ENCODE assay signal across 8 cellular contexts in the genomic region with DNA sequence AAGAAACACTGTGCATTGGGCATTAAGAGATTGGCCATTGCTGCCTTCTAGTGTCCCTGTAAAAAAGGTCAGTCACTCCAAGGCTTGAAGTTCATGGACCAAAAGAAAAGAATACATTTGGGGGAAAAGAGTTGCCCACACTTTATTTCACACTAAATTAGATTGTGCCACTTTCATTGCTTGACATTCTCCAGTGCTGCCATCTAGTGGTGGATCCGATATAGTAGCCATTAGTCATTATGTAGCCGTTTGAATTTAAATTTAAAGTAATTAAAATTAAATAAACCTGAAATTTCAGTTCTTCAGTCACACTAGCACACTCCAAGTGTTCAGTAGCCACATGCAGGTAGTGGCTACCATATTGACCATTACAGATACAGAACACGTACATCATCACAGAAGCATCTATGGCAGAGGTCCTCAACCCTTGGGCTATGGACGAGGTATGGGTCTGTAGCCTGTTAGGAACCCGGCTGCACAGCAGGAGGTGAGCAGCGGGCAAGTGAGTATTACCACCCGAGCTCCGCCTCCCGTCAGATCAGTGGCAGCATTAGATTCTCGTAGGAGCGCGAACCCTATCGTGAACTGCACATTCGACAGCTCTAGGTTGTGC. TPM values are rescaled to one million over a fixed set of nuclear protein-coding genes. Genes with fewer than 3 reads are reported as not detected.
DNase-seq lines count a peak whose midpoint lies in the region; ATAC-seq and TF ChIP-seq lines count a peak whose summit lies in the region.

No MANE protein-coding gene starts in this region.

- ATAC-seq in GM19351 (IDR thresholded peaks at IDR 0.05; ENCODE audit: unreplicated experiment) (no peak), HG02571 (IDR thresholded peaks at IDR 0.05; ENCODE audit: unreplicated experiment) (no peak)

- TF ChIP-seq CTCF in GM10266 (IDR thresholded peaks at IDR 0.05; ENCODE audit: control insufficient read depth, insufficient read depth, low read depth, missing control alignments) (peak; percentile 74), choroid plexus epithelial cell (conservative IDR thresholded peaks at IDR 0.05; ENCODE audit: low read depth, low read length) (peak; percentile 65)

- H3K4me3 ChIP-seq in choroid plexus epithelial cell (ENCODE audit: low read depth, low read length): no peak overlapping the region

- DNase-seq in AG20443 (ENCODE audit: low spot score) (peak; percentile 60), GM10266 (ENCODE audit: extremely low spot score) (peak; percentile 45), OCI-M1 (lab: John Stamatoyannopoulos, UW) (peak; percentile 57), choroid plexus epithelial cell (ENCODE audit: low read depth) (peak; percentile 68), myocyte (ENCODE audit: low read depth) (peak; percentile 58), mesenteric fat pad (ENCODE audit: low spot score) (no peak)

RNA-seq across cellular contexts. Expression of gene CDH5, which starts 21.9 kb away (rescaled TPM):
- total RNA-seq in myocyte: not detected in 2 replicates
- not detected for polyA plus RNA-seq in myocyte (2012)
- total RNA-seq in mesenteric fat pad: 121 TPM

Comparison
In these comparisons a context has a peak if more than half of its experiments do, and no peak if none do; other contexts are left out.
1. RNA of gene CDH5, which starts 21.9 kb away (total RNA-seq): 121 TPM in mesenteric fat pad (single experiment); not detected in myocyte; every median in the first group is over 100 times any median in the second.